In the genomic region with DNA sequence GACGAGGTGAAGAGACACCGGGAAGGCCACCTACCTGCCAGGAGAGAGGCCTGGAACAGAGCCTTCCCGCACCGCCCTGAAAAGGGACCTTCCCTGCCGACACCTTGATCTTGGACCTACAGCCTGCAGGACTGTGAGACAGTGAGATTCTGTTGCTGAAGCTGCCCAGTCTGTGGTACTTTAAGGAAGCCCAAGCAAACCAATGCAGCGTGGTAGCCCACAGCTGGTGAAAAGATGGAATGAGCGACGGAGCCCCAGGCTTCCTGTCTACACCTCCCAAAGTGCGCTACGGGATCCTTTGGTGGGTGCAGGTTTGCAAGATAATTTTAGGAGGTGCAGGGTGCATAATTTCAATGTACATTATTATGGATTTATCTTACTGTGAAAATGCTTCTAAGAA, we compare ENCODE assay signal across 24 cellular contexts. TPM values are rescaled to one million over a fixed set of nuclear protein-coding genes. Genes with fewer than 3 reads are reported as not detected.
A peak's percentile ranks its signal among the peaks of the same experiment; 100 is the strongest.
DNase-seq lines count a peak whose midpoint lies in the region; ATAC-seq, FAIRE-seq and TF ChIP-seq lines count a peak whose summit lies in the region.
"Had no signal": no experiment of that assay in that cellular context is flagged by ENCODE, and none has a peak within 500 bp of the region (broad histone marks: within the 10 kb centered on the region; RNA-seq: fewer than 3 reads in every experiment).

No MANE protein-coding gene starts in this region.

- no peaks in the 10 kb centered on the region for H3K27me3 ChIP-seq in H7 (ENCODE audit: control insufficient read depth, insufficient read depth, low read length)
- H3K27me3 ChIP-seq in spleen (replicated peaks in 1 of 7), result peaks cover 0 to 4% (median 0%) of the 10 kb centered on the region in 7 donors

- intact Hi-C loops in spleen (cut with DNase I; ENCODE audit: low total_unique reads), result no loop called here

- ATAC-seq in A549, result no peak
- ATAC-seq: HepG2, Right ventricle myocardium inferior had no signal

- FAIRE-seq in A549 (lab: Jason Lieb, UNC), result peak; percentile 79
- FAIRE-seq: D721Med, GM12892, GM18507, HepG2, RCC 7860 had no signal

- TF ChIP-seq RAD21 in A549 (conservative IDR thresholded peaks at IDR 0.05 in 1 of 2, IDR thresholded peaks at IDR 0.05 in 1 of 2), result no peak

- POLR2A ChIA-PET in A549 (lab: Yijun Ruan, JAX), result no interaction called here

- no peak for DNase-seq in A549 (ENCODE audit: low read depth in 1 of 2, low spot score in 1 of 2)
- peak; percentile 1 for DNase-seq in H7
- peak; percentile 51 for DNase-seq in islet precursor cell
- peak; percentile 48 for DNase-seq in spleen
- no peak for DNase-seq in NCI-H524 (lab: John Stamatoyannopoulos, UW)
- no peak for DNase-seq in germinal center (ENCODE audit: low spot score)
- no peak for DNase-seq in SW 1271 (lab: John Stamatoyannopoulos, UW)
- no peak for DNase-seq in nucleus accumbens (lab: John Stamatoyannopoulos, UW)
- DNase-seq: C1 segment of cervical spinal cord; CD8-positive, alpha-beta memory T cell; KG1; MV-4-11; NCI-H1694 treated with DMSO at 0.1 percent for 48 hours; NCI-H748 treated with DMSO at 0.1 percent for 48 hours; NK-92 treated with Interleukin-12 subunit alpha and Interleukin-12 subunit beta, amount 100 ng/mL, for 24 hours had no signal

- H3K4me1 ChIP-seq in A549, result peaks cover 8% of the 10 kb centered on the region; the same call in 2 of the 3 replicates
- no peaks in the 10 kb centered on the region for H3K4me1 ChIP-seq in spleen

- no peak overlapping the region for H3K27ac ChIP-seq in A549
- H3K27ac ChIP-seq in spleen, result no peak overlapping the region

- WGBS in A549 (ENCODE audit: missing lambda C conversion rate), result 81% methylated on average over 10 of the region's 10 CpGs
- 67 to 76% (median 72%) methylated on average over 10 of the region's 10 CpGs for WGBS in spleen, 5 donors

- no peak overlapping the region for H3K4me2 ChIP-seq in A549

- H3K4me3 ChIP-seq in A549 (no peak overlapping the region), H7 (ENCODE audit: insufficient read depth, low read depth, low read length) (no peak overlapping the region), spleen (no peak overlapping the region)

- H3K9me3 ChIP-seq in A549, result no peaks in the 10 kb centered on the region
- H3K9me3 ChIP-seq in spleen, result no peaks in the 10 kb centered on the region

- TF ChIP-seq EP300 in A549 (IDR thresholded peaks at IDR 0.05), result no peak

- TF ChIP-seq POLR2A in A549 (IDR thresholded peaks at IDR 0.05; ENCODE audit: low read length) (no peak), spleen (IDR thresholded peaks at IDR 0.05) (no peak)

- CTCF ChIA-PET in A549 (lab: Yijun Ruan, JAX), result no interaction called here

- H3K36me3 ChIP-seq in H7 (replicated peaks; ENCODE audit: control insufficient read depth, insufficient read depth, low read length) (no peaks in the 10 kb centered on the region), spleen (peaks cover 0 to 36% (median 0%) of the 10 kb centered on the region in 6 donors)

- TF ChIP-seq CTCF in A549 (IDR thresholded peaks at IDR 0.05) (no peak), spleen (IDR thresholded peaks at IDR 0.05 in 8 of 11, conservative IDR thresholded peaks at IDR 0.05 in 3 of 11) (no peak)

TF ChIP-seq in A549, 52 proteins besides CTCF, POLR2A, EP300 and RAD21:
- TF ChIP-seq GATA3 (IDR thresholded peaks at IDR 0.05; ENCODE audit: borderline replicate concordance) (no peak), FOSL2 (IDR thresholded peaks at IDR 0.05) (no peak), FOSL2 (CRISPR knock-in tag; IDR thresholded peaks at IDR 0.05) (no peak), MYC (IDR thresholded peaks at IDR 0.05; ENCODE audit: borderline replicate concordance, low read length) (no peak), NPAS2 (CRISPR knock-in tag; IDR thresholded peaks at IDR 0.05; ENCODE audit: borderline replicate concordance) (no peak), CBX2 (IDR thresholded peaks at IDR 0.05; ENCODE audit: borderline replicate concordance, low read depth) (no peak), PHF8 (IDR thresholded peaks at IDR 0.05; ENCODE audit: borderline replicate concordance, low read depth) (no peak), ZC3H11A (IDR thresholded peaks at IDR 0.05) (no peak), CHD4 (IDR thresholded peaks at IDR 0.05; ENCODE audit: borderline replicate concordance) (no peak)
- TF ChIP-seq, protein P1, sequence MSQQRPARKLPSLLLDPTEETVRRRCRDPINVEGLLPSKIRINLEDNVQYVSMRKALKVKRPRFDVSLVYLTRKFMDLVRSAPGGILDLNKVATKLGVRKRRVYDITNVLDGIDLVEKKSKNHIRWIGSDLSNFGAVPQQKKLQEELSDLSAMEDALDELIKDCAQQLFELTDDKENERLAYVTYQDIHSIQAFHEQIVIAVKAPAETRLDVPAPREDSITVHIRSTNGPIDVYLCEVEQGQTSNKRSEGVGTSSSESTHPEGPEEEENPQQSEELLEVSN (IDR thresholded peaks at IDR 0.05; ENCODE audit: borderline replicate concordance, low read depth), result no peak
- TF ChIP-seq, protein P2, sequence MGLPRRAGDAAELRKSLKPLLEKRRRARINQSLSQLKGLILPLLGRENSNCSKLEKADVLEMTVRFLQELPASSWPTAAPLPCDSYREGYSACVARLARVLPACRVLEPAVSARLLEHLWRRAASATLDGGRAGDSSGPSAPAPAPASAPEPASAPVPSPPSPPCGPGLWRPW (IDR thresholded peaks at IDR 0.05), result no peak

RNA-seq across cellular contexts. Expression of a gene that starts 33.9 kb away (rescaled TPM):
- polyA plus RNA-seq in A549 (2011; rRNA removed) (not detected in 2 replicates), A549 (2017; fragmentation: RNase III; extraction: RNeasy Plus Mini Kit Qiagen cat#74134 plus additional on column Dnase treatment) (not detected in 3 replicates), spleen (100 to 1,000 TPM in 2 of 3 donors, 10 to 100 TPM in 1; 65.9 to 142 (median 119) TPM)
- not detected in 2 replicates for polyA plus RNA-seq in A549 (2012; cell fraction: cytosol; rRNA removed)
- not detected in 2 replicates for polyA plus RNA-seq in A549 (2012; cell fraction: nucleus; rRNA removed)
- not detected in 2 replicates for polyA minus RNA-seq in A549 (2011; rRNA and poly(A)+ RNA removed)
- 0.21 TPM in 1 of 2 replicates, not detected in the other for total RNA-seq in H7 (2014; rRNA removed; shearing (Covaris generic))
- total RNA-seq in spleen, result 10 to 100 TPM; 25.1 to 52.1 (median 40.4) TPM
- total RNA-seq: A673; CD8-positive, alpha-beta memory T cell; H4; HepG2; NCI-H460; Right ventricle myocardium inferior had no signal
- polyA plus RNA-seq: CD8-positive, alpha-beta memory T cell; HepG2 had no signal

Comparison
In these comparisons a context has a peak if more than half of its experiments do, and no peak if none do; other contexts are left out.
1. DNase-seq: peak in H7 (single experiment), islet precursor cell (single experiment) and spleen (single experiment); none in A549 (0 of 2), NCI-H524 (0 of 2), germinal center (single experiment), SW 1271 (0 of 2) and nucleus accumbens (0 of 56).
2. RNA of a gene that starts 33.9 kb away (total RNA-seq): 25.1 to 52.1 TPM in spleen; 0.21 TPM in H7; every median in the first group is over 10 times any median in the second.